ENCODE assay signal across 12 cellular contexts in the genomic region with DNA sequence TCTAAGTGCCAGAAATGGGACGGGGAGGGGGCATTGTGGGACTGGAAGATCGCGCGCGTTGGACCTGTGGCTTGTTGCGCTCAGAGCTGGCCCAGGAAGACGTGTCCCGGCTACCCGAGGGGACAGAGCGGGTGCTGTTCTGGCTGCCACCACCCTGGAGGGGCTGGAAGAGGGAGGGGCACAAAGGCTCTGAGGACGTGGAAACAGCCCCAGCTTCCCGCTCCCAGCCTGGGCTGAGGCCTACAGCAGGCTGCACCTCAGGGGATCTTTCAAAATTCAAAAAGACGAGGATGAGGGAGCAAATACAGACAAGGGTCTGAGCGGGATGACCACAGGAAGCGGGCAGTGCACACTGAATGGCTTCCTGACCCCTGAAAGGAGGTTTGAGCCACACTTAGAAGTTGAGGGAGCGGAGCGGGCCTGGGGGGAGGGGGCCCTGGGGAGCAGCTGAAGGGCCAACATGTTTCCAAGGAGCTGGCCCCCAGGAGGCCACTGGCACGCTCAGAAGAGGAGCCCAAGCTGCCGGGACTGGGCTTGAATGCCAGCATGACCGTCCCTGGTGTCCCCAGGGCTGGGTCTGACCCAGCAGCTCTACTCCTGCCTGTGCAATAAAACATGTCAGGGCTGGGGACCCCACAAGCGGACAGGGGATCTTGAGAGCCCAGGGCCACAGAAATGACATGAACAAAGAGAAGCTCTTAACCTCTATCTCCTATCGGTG. TPM values are rescaled to one million over a fixed set of nuclear protein-coding genes. Genes with fewer than 3 reads are reported as not detected.
A peak's percentile ranks its signal among the peaks of the same experiment; 100 is the strongest.
DNase-seq lines count a peak whose midpoint lies in the region; ATAC-seq lines count a peak whose summit lies in the region.
"Had no signal": no experiment of that assay in that cellular context is flagged by ENCODE, and none has a peak within 500 bp of the region (broad histone marks: within the 10 kb centered on the region; RNA-seq: fewer than 3 reads in every experiment).

No MANE protein-coding gene starts in this region.

- H3K27me3 ChIP-seq in iPS-20b (ENCODE audit: insufficient read depth, low read length), result peaks cover 42% of the 10 kb centered on the region

- peaks cover 7% of the 10 kb centered on the region for H3K27me3 Mint-ChIP-seq in T-helper 1 cell treated with Interleukin-12 subunit alpha and Interleukin-12 subunit beta and Interleukin-4 antibody, amounts not matched to agents 30 μg/mL and 1 μg/mL, for 36 hours (ENCODE audit: low read depth)
- peaks cover 16% of the 10 kb centered on the region for H3K27me3 Mint-ChIP-seq in activated CD4-positive, alpha-beta memory T cell treated with anti-CD3 and anti-CD28 coated beads, Interleukin-2, amount 10 ng/mL, durations not matched to agents 7 days and 5 days

- peak overlapping the region; percentile 78 for H3K4me3 Mint-ChIP-seq in T-helper 1 cell treated with Interleukin-12 subunit alpha and Interleukin-12 subunit beta and Interleukin-4 antibody, amounts not matched to agents 30 μg/mL and 1 μg/mL, for 36 hours
- H3K4me3 Mint-ChIP-seq in activated CD4-positive, alpha-beta memory T cell treated with anti-CD3 and anti-CD28 coated beads, Interleukin-2, amount 10 ng/mL, durations not matched to agents 7 days and 5 days, result peak overlapping the region; percentile 57

- peak overlapping the region; percentile 80 for H3K27ac Mint-ChIP-seq in T-helper 1 cell treated with Interleukin-12 subunit alpha and Interleukin-12 subunit beta and Interleukin-4 antibody, amounts not matched to agents 30 μg/mL and 1 μg/mL, for 36 hours
- no peak overlapping the region for H3K27ac Mint-ChIP-seq in activated CD4-positive, alpha-beta memory T cell treated with anti-CD3 and anti-CD28 coated beads, Interleukin-2, amount 10 ng/mL, durations not matched to agents 7 days and 5 days

- peaks cover 4% of the 10 kb centered on the region; the same call in 1 of the 2 replicates for H3K9me3 ChIP-seq in iPS-20b (ENCODE audit: insufficient read depth, low read depth, low read length)

- DNase-seq in T-helper 1 cell (no peak), amniotic stem cell (lab: John Stamatoyannopoulos, UW) (no peak)
- no peak for DNase-seq in activated CD4-positive, alpha-beta memory T cell treated with anti-CD3 and anti-CD28 coated beads, Interleukin-2, amount 10 ng/mL, durations not matched to agents 7 days and 5 days
- DNase-seq in stimulated activated CD4-positive, alpha-beta T cell treated with anti-CD3 and anti-CD28 coated beads, Interleukin-12 subunit alpha, Interleukin-12 subunit beta, amount 100 ng/mL, for 4 hours, result no peak
- DNase-seq: islet precursor cell, KG1, NCI-H446 treated with DMSO at 0.1 percent for 48 hours had no signal

- no peak for ATAC-seq in HG02840 (IDR thresholded peaks at IDR 0.05; ENCODE audit: low FRiP score, unreplicated experiment)

- POLR2A ChIA-PET in activated CD4-positive, alpha-beta memory T cell treated with anti-CD3 and anti-CD28 coated beads, Interleukin-2, amount 10 ng/mL, durations not matched to agents 7 days and 5 days (lab: Charles Lee), result interaction anchor here (1.1 to 1.6 kb wide), 3 partner anchors 23 to 151 kb away, joined by 3 to 4 read pairs (median 3); no protein-coding TSS in a partner anchor

- H3K9me3 Mint-ChIP-seq in T-helper 1 cell treated with Interleukin-12 subunit alpha and Interleukin-12 subunit beta and Interleukin-4 antibody, amounts not matched to agents 30 μg/mL and 1 μg/mL, for 36 hours, result peaks cover 1% of the 10 kb centered on the region
- peaks cover 1% of the 10 kb centered on the region for H3K9me3 Mint-ChIP-seq in activated CD4-positive, alpha-beta memory T cell treated with anti-CD3 and anti-CD28 coated beads, Interleukin-2, amount 10 ng/mL, durations not matched to agents 7 days and 5 days

- H3K36me3 Mint-ChIP-seq in T-helper 1 cell treated with Interleukin-12 subunit alpha and Interleukin-12 subunit beta and Interleukin-4 antibody, amounts not matched to agents 30 μg/mL and 1 μg/mL, for 36 hours (ENCODE audit: low read depth), result peaks cover 12% of the 10 kb centered on the region
- peaks cover 1% of the 10 kb centered on the region for H3K36me3 Mint-ChIP-seq in activated CD4-positive, alpha-beta memory T cell treated with anti-CD3 and anti-CD28 coated beads, Interleukin-2, amount 10 ng/mL, durations not matched to agents 7 days and 5 days (ENCODE audit: low read depth)

- H3K4me3 ChIP-seq in iPS-20b (ENCODE audit: low read length), result peak overlapping the region; percentile 49; the same call in 1 of the 2 replicates
- peak overlapping the region in 6 of 7 experiments; percentile 32 to 61 (median 54) for H3K4me3 ChIP-seq in skin epidermis

- no peak overlapping the region for H3K9ac ChIP-seq in iPS-20b (ENCODE audit: low read depth, low read length)

- no peaks in the 10 kb centered on the region; the same call in 1 of the 2 replicates for H3K4me1 ChIP-seq in iPS-20b (ENCODE audit: insufficient read depth, low read length)

- H3K4me1 Mint-ChIP-seq in T-helper 1 cell treated with Interleukin-12 subunit alpha and Interleukin-12 subunit beta and Interleukin-4 antibody, amounts not matched to agents 30 μg/mL and 1 μg/mL, for 36 hours (ENCODE audit: low read depth), result peaks cover 37% of the 10 kb centered on the region
- H3K4me1 Mint-ChIP-seq in activated CD4-positive, alpha-beta memory T cell treated with anti-CD3 and anti-CD28 coated beads, Interleukin-2, amount 10 ng/mL, durations not matched to agents 7 days and 5 days, result peaks cover 37% of the 10 kb centered on the region

- no peak overlapping the region for H3K27ac ChIP-seq in iPS-20b (ENCODE audit: low read length)
- peak overlapping the region in 4 of 21 experiments; percentile 57 to 83 (median 66) for H3K27ac ChIP-seq in skin epidermis
- H3K27ac ChIP-seq: 22Rv1 had no signal

- H3K36me3 ChIP-seq in iPS-20b (ENCODE audit: insufficient read depth, low read depth, low read length), result no peaks in the 10 kb centered on the region

- CTCF ChIA-PET in activated CD4-positive, alpha-beta memory T cell treated with anti-CD3 and anti-CD28 coated beads, Interleukin-2, amount 10 ng/mL, durations not matched to agents 7 days and 5 days (lab: Charles Lee), result interaction anchor here (0.5 to 2.3 kb wide), 2 partner anchors 18 to 19 kb away, joined by 3 to 10 read pairs; no protein-coding TSS in a partner anchor

RNA-seq across cellular contexts. Expression of a gene that starts 1.3 kb away (rescaled TPM):
- total RNA-seq in activated CD4-positive, alpha-beta memory T cell treated with anti-CD3 and anti-CD28 coated beads, Interleukin-2, amount 10 ng/mL, durations not matched to agents 7 days and 5 days, result not detected

RNA-seq across cellular contexts. Expression of a gene that starts 11.8 kb away (rescaled TPM):
- total RNA-seq in activated CD4-positive, alpha-beta memory T cell treated with anti-CD3 and anti-CD28 coated beads, Interleukin-2, amount 10 ng/mL, durations not matched to agents 7 days and 5 days, result not detected

RNA-seq across cellular contexts. Expression of a gene that starts 26.8 kb away (rescaled TPM):
- 10 to 100 TPM; 33.7 to 35.3 TPM for total RNA-seq in activated CD4-positive, alpha-beta memory T cell treated with anti-CD3 and anti-CD28 coated beads, Interleukin-2, amount 10 ng/mL, durations not matched to agents 7 days and 5 days

RNA-seq across cellular contexts. Expression of a gene that starts 29.3 kb away (rescaled TPM):
- total RNA-seq in activated CD4-positive, alpha-beta memory T cell treated with anti-CD3 and anti-CD28 coated beads, Interleukin-2, amount 10 ng/mL, durations not matched to agents 7 days and 5 days, result 1 to 10 TPM; 2.3 to 3.0 TPM
